ENCODE assay signal across 1 cellular context in the genomic region with DNA sequence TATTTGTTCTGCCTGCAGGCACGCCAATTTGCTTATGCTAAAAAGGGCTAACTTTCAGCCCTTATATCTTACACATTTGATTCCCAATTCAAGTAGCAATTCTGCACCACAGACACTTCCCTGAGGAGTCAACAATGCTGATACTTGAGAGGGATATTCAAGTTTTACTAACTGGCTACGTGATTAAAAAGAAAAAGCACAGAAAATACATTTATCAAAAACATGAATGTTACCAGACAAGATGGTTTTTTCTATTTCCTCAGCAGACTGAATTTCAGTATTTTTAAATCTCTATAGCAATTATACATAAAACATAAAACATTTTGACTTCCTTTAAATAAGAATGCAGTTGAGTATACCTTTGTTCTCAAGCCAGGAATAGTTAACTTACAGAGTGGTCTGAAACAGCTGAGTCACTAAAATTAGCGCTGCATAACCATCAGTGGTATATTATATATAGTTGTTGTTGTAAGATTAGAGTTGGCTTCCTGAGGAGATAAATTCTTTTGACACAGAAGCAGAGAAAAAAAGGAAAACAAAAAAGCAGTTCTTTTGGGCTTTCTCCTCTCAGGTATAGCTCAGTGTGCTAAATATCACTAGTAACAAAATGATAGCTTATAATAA.
TF ChIP-seq lines count a peak whose summit lies in the region.

No MANE protein-coding gene starts in this region.

TF ChIP-seq in K562, 482 proteins besides CTCF, POLR2A, EP300 and RAD21 (continued from another document and continues in another):
- TF ChIP-seq PML (IDR thresholded peaks at IDR 0.05; ENCODE audit: low read length) (peak; percentile 59; the same call in 1 of the 2 replicates), MYNN (IDR thresholded peaks at IDR 0.05) (no peak), MYNN (CRISPR knock-in tag; IDR thresholded peaks at IDR 0.05) (no peak), HDAC1 (IDR thresholded peaks at IDR 0.05) (no peak), ZNF197 (CRISPR knock-in tag; IDR thresholded peaks at IDR 0.05; ENCODE audit: low read depth) (no peak), GTF2F1 (IDR thresholded peaks at IDR 0.05; ENCODE audit: low read depth, low read length) (no peak), FOXA3 (CRISPR knock-in tag; conservative IDR thresholded peaks at IDR 0.05 in 1 of 2, IDR thresholded peaks at IDR 0.05 in 1 of 2) (no peak), ESRRB (CRISPR knock-in tag; IDR thresholded peaks at IDR 0.05; ENCODE audit: borderline replicate concordance) (no peak), RBM39 (optimal IDR thresholded peaks at IDR 0.05; ENCODE audit: low read depth, low read length) (no peak), WHSC1 (IDR thresholded peaks at IDR 0.05; ENCODE audit: low read length) (no peak), ARNT (IDR thresholded peaks at IDR 0.05) (peak in 1 of 2 experiments; percentile 87; a peak in 1 of 4 replicates), CSDE1 (IDR thresholded peaks at IDR 0.05) (no peak; a peak in 1 of 4 replicates), CHD2 (IDR thresholded peaks at IDR 0.05; ENCODE audit: low read depth, low read length) (no peak), HOXB6 (CRISPR knock-in tag; IDR thresholded peaks at IDR 0.05; ENCODE audit: borderline replicate concordance) (no peak), JUN (IDR thresholded peaks at IDR 0.05; ENCODE audit: borderline replicate concordance, low read depth, low read length) (0 out of 2 replicates have a peak, but pooled peaks have one; percentile 3), JUN (CRISPR knock-in tag; IDR thresholded peaks at IDR 0.05; ENCODE audit: borderline replicate concordance) (no peak), IRF2 (CRISPR knock-in tag; IDR thresholded peaks at IDR 0.05) (no peak), DACH1 (IDR thresholded peaks at IDR 0.05; ENCODE audit: partially characterized antibody) (peak; percentile 88), ZNF551 (CRISPR knock-in tag; IDR thresholded peaks at IDR 0.05) (no peak), COPS2 (conservative IDR thresholded peaks at IDR 0.05) (no peak), FOXJ2 (tag; IDR thresholded peaks at IDR 0.05) (no peak), TCF3 (CRISPR knock-in tag; IDR thresholded peaks at IDR 0.05) (peak; percentile 73), SMAD4 (CRISPR knock-in tag; conservative IDR thresholded peaks at IDR 0.05) (0 out of 2 replicates have a peak, but pooled peaks have one; percentile 28), MEF2D (tag; conservative IDR thresholded peaks at IDR 0.05; ENCODE audit: low read depth) (peak; percentile 81), SIN3A (IDR thresholded peaks at IDR 0.05; ENCODE audit: borderline replicate concordance in 2 of 2, control insufficient read depth in 1 of 2, low read depth in 2 of 2, low read length in 2 of 2) (no peak), RBM25 (IDR thresholded peaks at IDR 0.05; ENCODE audit: low read depth, low read length, severe bottlenecking) (no peak)
- TF ChIP-seq, protein P1, sequence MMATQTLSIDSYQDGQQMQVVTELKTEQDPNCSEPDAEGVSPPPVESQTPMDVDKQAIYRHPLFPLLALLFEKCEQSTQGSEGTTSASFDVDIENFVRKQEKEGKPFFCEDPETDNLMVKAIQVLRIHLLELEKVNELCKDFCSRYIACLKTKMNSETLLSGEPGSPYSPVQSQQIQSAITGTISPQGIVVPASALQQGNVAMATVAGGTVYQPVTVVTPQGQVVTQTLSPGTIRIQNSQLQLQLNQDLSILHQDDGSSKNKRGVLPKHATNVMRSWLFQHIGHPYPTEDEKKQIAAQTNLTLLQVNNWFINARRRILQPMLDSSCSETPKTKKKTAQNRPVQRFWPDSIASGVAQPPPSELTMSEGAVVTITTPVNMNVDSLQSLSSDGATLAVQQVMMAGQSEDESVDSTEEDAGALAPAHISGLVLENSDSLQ (IDR thresholded peaks at IDR 0.05): peak; percentile 81
- TF ChIP-seq, protein P2, sequence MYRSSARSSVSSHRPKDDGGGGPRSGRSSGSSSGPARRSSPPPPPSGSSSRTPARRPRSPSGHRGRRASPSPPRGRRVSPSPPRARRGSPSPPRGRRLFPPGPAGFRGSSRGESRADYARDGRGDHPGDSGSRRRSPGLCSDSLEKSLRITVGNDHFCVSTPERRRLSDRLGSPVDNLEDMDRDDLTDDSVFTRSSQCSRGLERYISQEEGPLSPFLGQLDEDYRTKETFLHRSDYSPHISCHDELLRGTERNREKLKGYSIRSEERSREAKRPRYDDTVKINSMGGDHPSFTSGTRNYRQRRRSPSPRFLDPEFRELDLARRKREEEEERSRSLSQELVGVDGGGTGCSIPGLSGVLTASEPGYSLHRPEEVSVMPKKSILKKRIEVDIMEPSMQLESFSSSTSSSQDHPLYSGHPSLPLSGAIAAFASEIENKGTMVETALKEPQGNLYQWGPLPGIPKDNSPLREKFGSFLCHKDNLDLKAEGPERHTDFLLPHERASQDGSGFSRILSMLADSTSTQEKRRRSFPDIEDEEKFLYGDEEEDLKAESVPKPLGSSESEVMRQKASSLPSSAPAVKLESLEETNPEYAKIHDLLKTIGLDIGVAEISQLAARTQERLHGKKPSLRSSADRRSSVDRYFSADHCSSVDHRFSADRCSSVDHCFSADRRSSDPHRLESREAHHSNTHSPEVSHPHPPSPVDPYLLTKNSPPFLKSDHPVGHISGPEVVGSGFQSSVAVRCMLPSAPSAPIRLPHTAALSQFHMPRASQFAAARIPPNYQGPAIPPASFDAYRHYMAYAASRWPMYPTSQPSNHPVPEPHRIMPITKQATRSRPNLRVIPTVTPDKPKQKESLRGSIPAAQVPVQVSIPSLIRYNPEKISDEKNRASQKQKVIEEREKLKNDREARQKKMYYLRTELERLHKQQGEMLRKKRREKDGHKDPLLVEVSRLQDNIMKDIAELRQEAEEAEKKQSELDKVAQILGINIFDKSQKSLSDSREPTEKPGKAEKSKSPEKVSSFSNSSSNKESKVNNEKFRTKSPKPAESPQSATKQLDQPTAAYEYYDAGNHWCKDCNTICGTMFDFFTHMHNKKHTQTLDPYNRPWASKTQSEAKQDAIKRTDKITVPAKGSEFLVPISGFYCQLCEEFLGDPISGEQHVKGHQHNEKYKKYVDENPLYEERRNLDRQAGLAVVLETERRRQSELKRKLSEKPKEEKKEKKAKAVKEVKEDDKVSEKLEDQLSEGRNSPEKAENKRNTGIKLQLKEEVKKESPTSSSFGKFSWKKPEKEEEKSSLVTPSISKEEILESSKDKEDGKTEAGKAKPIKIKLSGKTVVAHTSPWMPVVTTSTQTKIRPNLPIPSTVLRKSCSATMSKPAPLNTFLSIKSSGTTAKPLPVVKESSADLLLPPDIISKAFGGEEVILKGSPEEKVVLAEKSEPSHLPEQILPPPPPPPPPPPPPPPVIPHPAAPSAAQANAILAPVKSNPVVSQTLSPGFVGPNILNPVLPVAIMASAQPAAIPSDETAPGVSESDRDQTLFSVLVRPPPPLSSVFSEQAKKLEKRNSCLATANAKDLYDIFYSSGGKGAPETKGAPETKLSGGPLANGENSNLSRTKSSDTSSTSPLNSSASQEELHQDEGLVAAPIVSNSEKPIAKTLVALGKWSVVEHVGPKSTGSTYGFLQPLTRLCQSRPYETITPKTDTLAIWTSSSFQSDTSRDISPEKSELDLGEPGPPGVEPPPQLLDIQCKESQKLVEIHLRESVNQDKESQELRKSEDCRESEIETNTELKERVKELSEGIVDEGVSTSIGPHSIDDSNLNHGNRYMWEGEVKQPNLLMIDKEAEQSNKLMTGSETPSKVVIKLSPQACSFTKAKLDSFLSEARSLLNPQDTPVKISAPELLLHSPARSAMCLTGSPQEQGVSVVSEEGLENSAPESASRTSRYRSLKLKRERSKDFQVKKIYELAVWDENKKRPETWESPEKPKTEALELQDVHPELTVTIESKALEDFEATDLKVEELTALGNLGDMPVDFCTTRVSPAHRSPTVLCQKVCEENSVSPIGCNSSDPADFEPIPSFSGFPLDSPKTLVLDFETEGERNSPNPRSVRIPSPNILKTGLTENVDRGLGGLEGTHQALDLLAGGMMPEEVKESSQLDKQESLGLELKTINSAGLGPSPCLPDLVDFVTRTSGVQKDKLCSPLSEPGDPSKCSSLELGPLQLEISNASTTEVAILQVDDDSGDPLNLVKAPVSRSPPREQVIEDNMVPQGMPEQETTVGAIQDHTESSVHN (IDR thresholded peaks at IDR 0.05; ENCODE audit: borderline replicate concordance in 1 of 2, low read depth in 1 of 2): 0 out of 4 replicates have a peak, but pooled peaks of 1 of the 2 experiments have one; percentile 47
- TF ChIP-seq, protein P3, sequence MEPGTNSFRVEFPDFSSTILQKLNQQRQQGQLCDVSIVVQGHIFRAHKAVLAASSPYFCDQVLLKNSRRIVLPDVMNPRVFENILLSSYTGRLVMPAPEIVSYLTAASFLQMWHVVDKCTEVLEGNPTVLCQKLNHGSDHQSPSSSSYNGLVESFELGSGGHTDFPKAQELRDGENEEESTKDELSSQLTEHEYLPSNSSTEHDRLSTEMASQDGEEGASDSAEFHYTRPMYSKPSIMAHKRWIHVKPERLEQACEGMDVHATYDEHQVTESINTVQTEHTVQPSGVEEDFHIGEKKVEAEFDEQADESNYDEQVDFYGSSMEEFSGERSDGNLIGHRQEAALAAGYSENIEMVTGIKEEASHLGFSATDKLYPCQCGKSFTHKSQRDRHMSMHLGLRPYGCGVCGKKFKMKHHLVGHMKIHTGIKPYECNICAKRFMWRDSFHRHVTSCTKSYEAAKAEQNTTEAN (CRISPR knock-in tag; IDR thresholded peaks at IDR 0.05): no peak
- TF ChIP-seq, protein P4, sequence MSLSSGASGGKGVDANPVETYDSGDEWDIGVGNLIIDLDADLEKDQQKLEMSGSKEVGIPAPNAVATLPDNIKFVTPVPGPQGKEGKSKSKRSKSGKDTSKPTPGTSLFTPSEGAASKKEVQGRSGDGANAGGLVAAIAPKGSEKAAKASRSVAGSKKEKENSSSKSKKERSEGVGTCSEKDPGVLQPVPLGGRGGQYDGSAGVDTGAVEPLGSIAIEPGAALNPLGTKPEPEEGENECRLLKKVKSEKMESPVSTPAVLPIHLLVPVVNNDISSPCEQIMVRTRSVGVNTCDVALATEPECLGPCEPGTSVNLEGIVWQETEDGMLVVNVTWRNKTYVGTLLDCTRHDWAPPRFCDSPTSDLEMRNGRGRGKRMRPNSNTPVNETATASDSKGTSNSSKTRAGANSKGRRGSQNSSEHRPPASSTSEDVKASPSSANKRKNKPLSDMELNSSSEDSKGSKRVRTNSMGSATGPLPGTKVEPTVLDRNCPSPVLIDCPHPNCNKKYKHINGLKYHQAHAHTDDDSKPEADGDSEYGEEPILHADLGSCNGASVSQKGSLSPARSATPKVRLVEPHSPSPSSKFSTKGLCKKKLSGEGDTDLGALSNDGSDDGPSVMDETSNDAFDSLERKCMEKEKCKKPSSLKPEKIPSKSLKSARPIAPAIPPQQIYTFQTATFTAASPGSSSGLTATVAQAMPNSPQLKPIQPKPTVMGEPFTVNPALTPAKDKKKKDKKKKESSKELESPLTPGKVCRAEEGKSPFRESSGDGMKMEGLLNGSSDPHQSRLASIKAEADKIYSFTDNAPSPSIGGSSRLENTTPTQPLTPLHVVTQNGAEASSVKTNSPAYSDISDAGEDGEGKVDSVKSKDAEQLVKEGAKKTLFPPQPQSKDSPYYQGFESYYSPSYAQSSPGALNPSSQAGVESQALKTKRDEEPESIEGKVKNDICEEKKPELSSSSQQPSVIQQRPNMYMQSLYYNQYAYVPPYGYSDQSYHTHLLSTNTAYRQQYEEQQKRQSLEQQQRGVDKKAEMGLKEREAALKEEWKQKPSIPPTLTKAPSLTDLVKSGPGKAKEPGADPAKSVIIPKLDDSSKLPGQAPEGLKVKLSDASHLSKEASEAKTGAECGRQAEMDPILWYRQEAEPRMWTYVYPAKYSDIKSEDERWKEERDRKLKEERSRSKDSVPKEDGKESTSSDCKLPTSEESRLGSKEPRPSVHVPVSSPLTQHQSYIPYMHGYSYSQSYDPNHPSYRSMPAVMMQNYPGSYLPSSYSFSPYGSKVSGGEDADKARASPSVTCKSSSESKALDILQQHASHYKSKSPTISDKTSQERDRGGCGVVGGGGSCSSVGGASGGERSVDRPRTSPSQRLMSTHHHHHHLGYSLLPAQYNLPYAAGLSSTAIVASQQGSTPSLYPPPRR (CRISPR knock-in tag; IDR thresholded peaks at IDR 0.05; ENCODE audit: borderline replicate concordance): no peak
- TF ChIP-seq, protein P5, sequence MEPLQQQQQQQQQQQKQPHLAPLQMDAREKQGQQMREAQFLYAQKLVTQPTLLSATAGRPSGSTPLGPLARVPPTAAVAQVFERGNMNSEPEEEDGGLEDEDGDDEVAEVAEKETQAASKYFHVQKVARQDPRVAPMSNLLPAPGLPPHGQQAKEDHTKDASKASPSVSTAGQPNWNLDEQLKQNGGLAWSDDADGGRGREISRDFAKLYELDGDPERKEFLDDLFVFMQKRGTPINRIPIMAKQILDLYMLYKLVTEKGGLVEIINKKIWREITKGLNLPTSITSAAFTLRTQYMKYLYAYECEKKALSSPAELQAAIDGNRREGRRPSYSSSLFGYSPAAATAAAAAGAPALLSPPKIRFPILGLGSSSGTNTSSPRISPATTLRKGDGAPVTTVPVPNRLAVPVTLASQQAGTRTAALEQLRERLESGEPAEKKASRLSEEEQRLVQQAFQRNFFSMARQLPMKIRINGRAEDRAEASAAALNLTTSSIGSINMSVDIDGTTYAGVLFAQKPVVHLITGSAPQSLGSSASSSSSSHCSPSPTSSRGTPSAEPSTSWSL (CRISPR knock-in tag; IDR thresholded peaks at IDR 0.05; ENCODE audit: borderline replicate concordance): no peak
